ENCODE assay signal across 34 cellular contexts in genomic region chr16:77931058-77931457, GRCh38.
"Had no signal": no experiment of that assay in that cellular context is flagged by ENCODE, and none has a peak within 500 bp of the region (broad histone marks: within the 10 kb centered on the region; RNA-seq: fewer than 3 reads in every experiment).

No MANE protein-coding gene starts in this region.

- H3K9me3 ChIP-seq: MG63 had no signal

- H3K27ac ChIP-seq: KMS-11 had no signal

- H3K36me3 ChIP-seq: MG63 had no signal

- H3K4me3 ChIP-seq: MG63 had no signal

- H3K4me2 ChIP-seq: KMS-11 had no signal

- H3K27me3 ChIP-seq: MG63 had no signal

- H3K9ac ChIP-seq: KMS-11 had no signal

- DNase-seq: Karpas-422, Kasumi-1, MG63, MM.1S, MV-4-11, NCI-H1048, NCI-H1092, NCI-H1092 treated with DMSO at 0.1 percent for 48 hours, NCI-H1105, NCI-H1105 treated with DMSO at 0.1 percent for 48 hours, NCI-H1417, NCI-H1417 treated with DMSO at 0.1 percent for 48 hours, NCI-H1436, NCI-H1436 treated with DMSO at 0.1 percent for 48 hours, NCI-H146, NCI-H1694, NCI-H1694 treated with DMSO at 0.1 percent for 48 hours, NCI-H187, NCI-H187 treated with DMSO at 0.1 percent for 48 hours, NCI-H1930, NCI-H2029, NCI-H2029 treated with DMSO at 0.1 percent for 48 hours, NCI-H2081, NCI-H2081 treated with DMSO at 0.1 percent for 48 hours, NCI-H2107, NCI-H2171, NCI-H2171 treated with DMSO at 0.1 percent for 48 hours, NCI-H2227 treated with DMSO at 0.1 percent for 48 hours, NCI-H226, NCI-H345, NCI-H446, NCI-H446 treated with DMSO at 0.1 percent for 48 hours, NCI-H510A had no signal
